9 cellular contexts compared by ENCODE assay signal in the genomic region with DNA sequence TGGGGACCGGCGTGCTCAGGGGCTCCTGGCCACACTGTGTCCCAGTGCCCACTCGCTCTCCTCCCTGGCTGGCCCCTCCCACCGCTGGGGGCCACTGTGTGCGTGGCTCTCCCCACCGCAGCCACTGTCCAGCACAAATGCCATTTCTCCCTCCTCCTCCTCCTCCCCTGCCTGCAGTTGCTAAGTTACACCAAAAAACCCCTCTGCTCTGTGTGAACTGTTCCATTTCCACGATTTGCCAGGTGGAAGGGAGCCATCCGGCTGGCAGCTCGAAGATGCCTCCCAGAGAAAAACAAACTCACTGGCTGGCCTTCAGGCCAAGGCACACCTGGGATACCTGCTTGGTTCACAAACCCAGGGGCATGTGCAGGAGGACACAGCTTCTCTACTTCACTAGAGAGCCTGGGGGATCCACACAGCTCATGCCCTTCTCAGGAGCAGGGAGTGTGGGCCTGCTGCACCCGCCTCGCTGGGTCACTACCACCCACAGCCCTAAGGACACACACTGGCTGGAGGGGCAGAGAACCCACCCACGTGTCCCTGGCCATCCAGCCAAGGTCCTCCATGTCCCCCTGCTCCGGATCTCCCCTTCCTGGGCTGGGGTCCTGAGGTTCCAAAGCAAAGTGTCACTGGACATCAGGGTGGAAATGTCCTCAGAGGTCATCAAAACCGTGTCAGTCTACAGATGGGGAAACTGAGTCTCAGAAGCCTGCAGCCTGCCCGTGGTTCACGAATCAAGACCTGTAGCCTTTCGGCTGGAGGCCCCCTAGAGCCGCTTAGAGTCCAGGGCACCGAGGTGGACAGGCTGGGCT. TPM values are rescaled to one million over a fixed set of nuclear protein-coding genes. Genes with fewer than 3 reads are reported as not detected.
DNase-seq lines count a peak whose midpoint lies in the region; ATAC-seq and TF ChIP-seq lines count a peak whose summit lies in the region.
"Had no signal": no experiment of that assay in that cellular context is flagged by ENCODE, and none has a peak within 500 bp of the region (broad histone marks: within the 10 kb centered on the region; RNA-seq: fewer than 3 reads in every experiment).

No MANE protein-coding gene starts in this region.

- intact Hi-C loops in posterior cingulate gyrus (cut with DNase I) (no loop called here), vagina (cut with DNase I) (no loop called here), gastrocnemius medialis (cut with DNase I; ENCODE audit: low total_unique reads) (no loop called here)

- H3K36me3 Mint-ChIP-seq in activated CD4-positive, alpha-beta T cell treated with anti-CD3 and anti-CD28 coated beads, Interleukin-2, amount 10 ng/mL, durations not matched to agents 7 days and 5 days (ENCODE audit: low read depth): no peaks in the 10 kb centered on the region

- POLR2A ChIA-PET in activated CD4-positive, alpha-beta T cell treated with anti-CD3 and anti-CD28 coated beads, Interleukin-2, amount 10 ng/mL, durations not matched to agents 7 days and 5 days (lab: Charles Lee): no interaction called here

- H3K9ac ChIP-seq in NT2/D1 (ENCODE audit: insufficient read length, low read depth): peak overlapping the region; percentile 42

- no peak overlapping the region for H3K27ac Mint-ChIP-seq in activated CD4-positive, alpha-beta T cell treated with anti-CD3 and anti-CD28 coated beads, Interleukin-2, amount 10 ng/mL, durations not matched to agents 7 days and 5 days
- H3K27ac Mint-ChIP-seq: HFFc6 had no signal

- peaks cover 7% of the 10 kb centered on the region for H3K4me1 Mint-ChIP-seq in activated CD4-positive, alpha-beta T cell treated with anti-CD3 and anti-CD28 coated beads, Interleukin-2, amount 10 ng/mL, durations not matched to agents 7 days and 5 days

- DNase-seq in activated CD4-positive, alpha-beta T cell treated with anti-CD3 and anti-CD28 coated beads, Interleukin-2, amount 10 ng/mL, durations not matched to agents 7 days and 5 days: no peak
- no peak for DNase-seq in activated CD4-positive, alpha-beta T cell treated with anti-CD3 and anti-CD28 coated beads, Interleukin-2, amount 50 U/mL, for 4 hours
- no peak for DNase-seq in NT2/D1 (ENCODE audit: low read depth, low spot score)
- peak; percentile 48 for DNase-seq in ecto neural progenitor cell (ENCODE audit: low spot score)
- peak in 6 of 10 donors; percentile 17 to 84 (median 55) for DNase-seq in posterior cingulate gyrus
- no peak for DNase-seq in vagina (ENCODE audit: extremely low spot score in 2 of 2)
- DNase-seq in gastrocnemius medialis: no peak
- DNase-seq: HFFc6 had no signal

- peak overlapping the region; percentile 76 for H3K4me3 Mint-ChIP-seq in activated CD4-positive, alpha-beta T cell treated with anti-CD3 and anti-CD28 coated beads, Interleukin-2, amount 10 ng/mL, durations not matched to agents 7 days and 5 days
- H3K4me3 Mint-ChIP-seq: HFFc6 had no signal

- H3K27ac ChIP-seq in vagina (no peak overlapping the region), gastrocnemius medialis (no peak overlapping the region)

- H3K36me3 ChIP-seq in NT2/D1 (ENCODE audit: insufficient read depth, insufficient read length, low read length) (no peaks in the 10 kb centered on the region), vagina (no peaks in the 10 kb centered on the region), gastrocnemius medialis (no peaks in the 10 kb centered on the region)

- TF ChIP-seq POLR2A in vagina (IDR thresholded peaks at IDR 0.05) (no peak), gastrocnemius medialis (IDR thresholded peaks at IDR 0.05) (no peak)

- H3K9me3 ChIP-seq in NT2/D1 (ENCODE audit: insufficient read depth, low read length) (no peaks in the 10 kb centered on the region), vagina (no peaks in the 10 kb centered on the region), gastrocnemius medialis (no peaks in the 10 kb centered on the region)

- peaks cover 54% of the 10 kb centered on the region for H3K27me3 Mint-ChIP-seq in activated CD4-positive, alpha-beta T cell treated with anti-CD3 and anti-CD28 coated beads, Interleukin-2, amount 10 ng/mL, durations not matched to agents 7 days and 5 days

- H3K4me3 ChIP-seq in NT2/D1 (ENCODE audit: insufficient read length, low read depth): no peak overlapping the region
- no peak overlapping the region for H3K4me3 ChIP-seq in vagina
- no peak overlapping the region for H3K4me3 ChIP-seq in gastrocnemius medialis

- TF ChIP-seq CTCF in vagina (IDR thresholded peaks at IDR 0.05) (no peak), gastrocnemius medialis (IDR thresholded peaks at IDR 0.05 in 4 of 5, conservative IDR thresholded peaks at IDR 0.05 in 1 of 5) (no peak)

- H3K4me1 ChIP-seq in NT2/D1 (ENCODE audit: insufficient read depth, insufficient read length) (peaks cover 24% of the 10 kb centered on the region), vagina (peaks cover 5% of the 10 kb centered on the region), gastrocnemius medialis (no peaks in the 10 kb centered on the region)

- in situ Hi-C loops in gastrocnemius medialis (cut with MboI; ENCODE audit: low sequenced_read_pairs in 4 of 4): no loop called here

- H3K27me3 ChIP-seq in NT2/D1 (ENCODE audit: insufficient read depth, insufficient read length): peaks cover 22% of the 10 kb centered on the region
- H3K27me3 ChIP-seq in vagina: peaks cover 15% of the 10 kb centered on the region
- peaks cover 16 to 27% (median 19%) of the 10 kb centered on the region in 3 donors for H3K27me3 ChIP-seq in gastrocnemius medialis

- CTCF ChIA-PET in activated CD4-positive, alpha-beta T cell treated with anti-CD3 and anti-CD28 coated beads, Interleukin-2, amount 10 ng/mL, durations not matched to agents 7 days and 5 days (lab: Charles Lee): interaction anchor here (0.6 to 2.0 kb wide), 10 partner anchors 9 to 184 kb away, joined by 3 to 6 read pairs (median 4); no protein-coding TSS in a partner anchor

- H3K9me3 Mint-ChIP-seq in activated CD4-positive, alpha-beta T cell treated with anti-CD3 and anti-CD28 coated beads, Interleukin-2, amount 10 ng/mL, durations not matched to agents 7 days and 5 days: no peaks in the 10 kb centered on the region
- H3K9me3 Mint-ChIP-seq: HFFc6 had no signal

- no peak for ATAC-seq in GM18873 (IDR thresholded peaks at IDR 0.05; ENCODE audit: low FRiP score, unreplicated experiment)
- no peak for ATAC-seq in gastrocnemius medialis

RNA-seq across cellular contexts. Expression of a gene that starts 1.7 kb away (rescaled TPM):
- total RNA-seq in activated CD4-positive, alpha-beta T cell treated with anti-CD3 and anti-CD28 coated beads, Interleukin-2, amount 10 ng/mL, durations not matched to agents 7 days and 5 days: 1 to 10 TPM; 1.6 to 2.3 TPM
- total RNA-seq in vagina (14.5 TPM), gastrocnemius medialis (under 1 TPM; 0.31 to 0.80 (median 0.73) TPM)
- total RNA-seq: HFFc6 had no signal

Comparison
In these comparisons a context has a peak if more than half of its experiments do, and no peak if none do; other contexts are left out.
1. DNase-seq: peak in ecto neural progenitor cell (single experiment) and posterior cingulate gyrus (6 of 10); none in activated CD4-positive, alpha-beta T cell treated with anti-CD3 and anti-CD28 coated beads, Interleukin-2, amount 10 ng/mL, durations not matched to agents 7 days and 5 days (single experiment), activated CD4-positive, alpha-beta T cell treated with anti-CD3 and anti-CD28 coated beads, Interleukin-2, amount 50 U/mL, for 4 hours (0 of 2), NT2/D1 (single experiment), vagina (0 of 2) and gastrocnemius medialis (0 of 2).